In the genomic region with DNA sequence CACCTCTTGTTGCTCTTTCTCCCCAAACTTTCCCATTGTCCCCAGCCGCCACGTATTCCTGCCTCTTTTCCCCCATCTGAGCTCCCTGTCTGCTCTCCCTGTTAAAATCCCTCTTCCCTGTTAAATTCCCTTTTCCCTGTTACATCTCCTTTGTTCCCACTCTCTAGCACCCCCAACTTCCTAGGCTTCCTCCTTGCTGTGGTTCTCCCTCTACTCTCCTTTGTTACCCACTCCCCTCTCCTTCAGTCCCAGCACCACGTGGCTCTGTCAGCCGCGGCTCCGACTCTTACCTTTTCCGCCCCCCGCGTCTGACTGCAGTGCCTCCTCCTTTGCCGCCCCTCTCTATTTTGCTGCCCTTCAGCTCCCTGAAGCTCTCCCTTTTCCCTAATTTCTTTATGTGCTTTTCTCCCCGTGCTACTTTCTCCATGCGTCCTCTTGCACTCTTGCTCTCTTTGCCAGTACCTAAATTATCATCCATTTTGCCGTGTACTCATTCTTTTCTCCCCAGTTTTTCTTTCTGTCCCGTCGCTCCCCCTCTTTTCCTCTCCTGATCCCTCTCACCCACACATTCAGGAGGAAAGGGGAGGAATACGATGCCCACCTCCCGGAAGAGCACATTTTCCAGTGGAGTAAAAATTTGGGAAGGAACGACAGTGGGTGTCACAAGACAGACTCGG, we compare ENCODE assay signal across 8 cellular contexts. TPM values are rescaled to one million over a fixed set of nuclear protein-coding genes. Genes with fewer than 3 reads are reported as not detected.
DNase-seq lines count a peak whose midpoint lies in the region; ATAC-seq, FAIRE-seq and TF ChIP-seq lines count a peak whose summit lies in the region.

No MANE protein-coding gene starts in this region.

- H4K20me1 ChIP-seq in PC-3 (ENCODE audit: low read length): no peaks in the 10 kb centered on the region
- H4K20me1 ChIP-seq in K562 (replicated peaks; ENCODE audit: control insufficient read depth, insufficient read depth, low read length): no peaks in the 10 kb centered on the region

- peaks cover 19 to 21% of the 10 kb centered on the region in 2 donors for H3K36me3 Mint-ChIP-seq in CD4-positive, alpha-beta memory T cell

- intact Hi-C loops in CD4-positive, alpha-beta memory T cell (cut with micrococcal nuclease): loop anchor here (1.0 kb wide), 3 partner anchors 33 to 610 kb away; a partner anchor contains a TSS
- intact Hi-C loops in PC-3 (cut with micrococcal nuclease) (loop anchor here (1.0 kb wide), 2 partner anchors 51 to 99 kb away; no protein-coding TSS in a partner anchor), K562 (cut with micrococcal nuclease) (loop anchor here (1.0 kb wide), 1 partner anchor 100 kb away; no protein-coding TSS in a partner anchor)

- peaks cover 4% of the 10 kb centered on the region for H3K36me3 ChIP-seq in CD4-positive, alpha-beta memory T cell (ENCODE audit: insufficient read depth, low read length)
- H3K36me3 ChIP-seq in PC-3 (ENCODE audit: low read depth, low read length) (peaks cover 37% of the 10 kb centered on the region), K562 (ENCODE audit: control insufficient read depth, insufficient read depth, low read length) (0 out of 3 replicates have a peak, but pooled peaks cover 7% of the 10 kb centered on the region)

- H3K79me2 ChIP-seq in PC-3 (ENCODE audit: low read length): peaks cover 24% of the 10 kb centered on the region
- H3K79me2 ChIP-seq in K562 (ENCODE audit: control insufficient read depth, insufficient read depth, low read length): peaks cover 49% of the 10 kb centered on the region

- peak overlapping the region; percentile 95 for H2AFZ ChIP-seq in PC-3 (ENCODE audit: low read length)
- H2AFZ ChIP-seq in K562 (ENCODE audit: low read depth, low read length): peak overlapping the region; percentile 88

- peaks cover 0 to 7% of the 10 kb centered on the region in 2 donors for H3K9me3 ChIP-seq in CD4-positive, alpha-beta memory T cell (ENCODE audit: control insufficient read depth in 1 of 2, low read length in 2 of 2)
- H3K9me3 ChIP-seq in PC-3 (ENCODE audit: low read length) (peaks cover 48% of the 10 kb centered on the region), K562 (replicated peaks; ENCODE audit: control insufficient read depth, insufficient read depth, low read depth, low read length) (peaks cover 19% of the 10 kb centered on the region)

- no peak for DNase-seq in CD4-positive, alpha-beta memory T cell
- DNase-seq in HK-2 (ENCODE audit: unreplicated experiment) (peak; percentile 40), PC-3 (peak; percentile 29), K562 (ENCODE audit: extremely low read depth in 1 of 4, low spot score in 3 of 4) (peak; percentile 44 to 69 (median 48)), islet precursor cell (peak; percentile 61)
- DNase-seq in stimulated activated CD4-positive, alpha-beta T cell treated with anti-CD3 and anti-CD28 coated beads, Interleukin-12 subunit alpha, Interleukin-12 subunit beta, amount 100 ng/mL, for 48 hours (ENCODE audit: low read depth in 2 of 3, low spot score in 1 of 3): peak in 2 of 3 donors; percentile 3 to 20

- H3K27me3 Mint-ChIP-seq in CD4-positive, alpha-beta memory T cell: no peaks in the 10 kb centered on the region

- in situ Hi-C loops in K562 (cut with MboI): no loop called here

- H3K27ac ChIP-seq in CD4-positive, alpha-beta memory T cell (ENCODE audit: low read depth, low read length): peak overlapping the region; percentile 75
- H3K27ac ChIP-seq in PC-3 (ENCODE audit: low read length) (peak overlapping the region; percentile 81), K562 (ENCODE audit: extremely low read depth, low read depth, low read length) (peak overlapping the region; percentile 93)

- TF ChIP-seq EP300 in K562 (IDR thresholded peaks at IDR 0.05; ENCODE audit: low read length): no peak

- CTCF ChIA-PET in CD4-positive, alpha-beta memory T cell (lab: Charles Lee; ENCODE audit: partially characterized antibody): interaction anchor here (0.7 to 5.4 kb wide), 7 partner anchors 33 to 102 kb away, joined by 3 to 68 read pairs (median 7); a partner anchor contains a TSS
- CTCF ChIA-PET in PC-3 (lab: Charles Lee): interaction anchor here (0.6 kb wide), 1 partner anchor 51 kb away, joined by 4 read pairs; a partner anchor contains a TSS
- CTCF ChIA-PET in K562 (lab: Yijun Ruan, JAX; ENCODE audit: low intra/inter-chr PET ratio): interaction anchor here (0.8 kb wide), 2 partner anchors 97 to 99 kb away, joined by 3 to 6 read pairs; no protein-coding TSS in a partner anchor

- H3K4me3 ChIP-seq in CD4-positive, alpha-beta memory T cell (ENCODE audit: low read length in 2 of 2): peak overlapping the region; percentile 72 to 75
- H3K4me3 ChIP-seq in PC-3 (ENCODE audit: low read length) (peak overlapping the region; percentile 91), K562 (peak overlapping the region; percentile 76)

- peaks cover 18% of the 10 kb centered on the region for H3K4me1 ChIP-seq in CD4-positive, alpha-beta memory T cell (ENCODE audit: insufficient read depth, low read length)
- peaks cover 7% of the 10 kb centered on the region; the same call in 1 of the 2 replicates for H3K4me1 ChIP-seq in PC-3 (ENCODE audit: insufficient read depth, low read length)
- H3K4me1 ChIP-seq in K562 (replicated peaks in 1 of 2; ENCODE audit: control insufficient read depth in 2 of 2, insufficient read depth in 2 of 2, low read length in 2 of 2): peaks cover 12% of the 10 kb centered on the region in 2 experiments; a peak in 4 of 5 replicates

- H3K27me3 ChIP-seq in CD4-positive, alpha-beta memory T cell (ENCODE audit: insufficient read depth, low read length): no peaks in the 10 kb centered on the region
- H3K27me3 ChIP-seq in PC-3 (ENCODE audit: low read length): no peaks in the 10 kb centered on the region
- H3K27me3 ChIP-seq in K562 (ENCODE audit: control insufficient read depth in 2 of 2, insufficient read depth in 2 of 2, low read length in 2 of 2): no peaks in the 10 kb centered on the region

- H3K4me2 ChIP-seq in PC-3 (ENCODE audit: low read length) (peak overlapping the region; percentile 94), K562 (ENCODE audit: insufficient read depth, low read length) (peak overlapping the region; percentile 99)

- peak overlapping the region; percentile 90 to 98 (median 96) for H3K4me3 Mint-ChIP-seq in CD4-positive, alpha-beta memory T cell

- H3K9ac ChIP-seq in PC-3 (ENCODE audit: low read length) (peak overlapping the region; percentile 92), K562 (ENCODE audit: insufficient read depth in 1 of 2, low read depth in 2 of 2, low read length in 2 of 2) (peak overlapping the region; percentile 98)

- TF ChIP-seq CTCF in PC-3 (conservative IDR thresholded peaks at IDR 0.05; ENCODE audit: low read depth, low read length): no peak
- TF ChIP-seq CTCF in K562 (IDR thresholded peaks at IDR 0.05 in 2 of 3, conservative IDR thresholded peaks at IDR 0.05 in 1 of 3; ENCODE audit: insufficient read depth in 2 of 3, low read depth in 1 of 3, low read length in 3 of 3): no peak

- peak; percentile 23 for FAIRE-seq in K562 (lab: Jason Lieb, UNC)

- 0% methylated on average over 17 of the region's 19 CpGs for WGBS in K562 (ENCODE audit: insufficient coverage, low coverage, missing lambda C conversion rate)

- no peaks in the 10 kb centered on the region for H3K9me2 ChIP-seq in PC-3 (replicated peaks; ENCODE audit: low read length)

- H3F3A ChIP-seq in PC-3 (ENCODE audit: low read length, unreplicated experiment): no peaks in the 10 kb centered on the region

- peaks cover 0 to 45% (median 13%) of the 10 kb centered on the region in 8 donors for H3K9me3 Mint-ChIP-seq in CD4-positive, alpha-beta memory T cell

- H3K27ac Mint-ChIP-seq in CD4-positive, alpha-beta memory T cell: peak overlapping the region; percentile 91 to 98 (median 94)

- POLR2A ChIA-PET in CD4-positive, alpha-beta memory T cell (lab: Charles Lee; ENCODE audit: partially characterized antibody): interaction anchor here (1.2 to 4.2 kb wide), 4 partner anchors 33 to 98 kb away, joined by 5 to 40 read pairs (median 20); a partner anchor contains a TSS
- POLR2A ChIA-PET in PC-3 (lab: Charles Lee; ENCODE audit: unreplicated experiment): interaction anchor here (0.5 to 0.6 kb wide), 2 partner anchors 31 to 51 kb away, joined by 3 read pairs; a partner anchor contains a TSS
- POLR2A ChIA-PET in K562 (lab: Yijun Ruan, JAX): no interaction called here

- BruUV-seq in PC-3 (replicated peaks; lab: Mats Ljungman, UMichigan) (no TSS peak), K562 (replicated peaks; lab: Mats Ljungman, UMichigan) (no TSS peak)

- no peaks in the 10 kb centered on the region for H3K9me1 ChIP-seq in K562 (ENCODE audit: control insufficient read depth, insufficient read depth, low read length)

- TF ChIP-seq POLR2A in K562 (conservative IDR thresholded peaks at IDR 0.05): no peak; the same call in 1 of the 2 replicates

- H3K4me1 Mint-ChIP-seq in CD4-positive, alpha-beta memory T cell: peaks cover 23 to 41% (median 29%) of the 10 kb centered on the region in 4 donors

- TF ChIP-seq RAD21 in K562 (CRISPR knock-in tag; conservative IDR thresholded peaks at IDR 0.05 in 1 of 2, IDR thresholded peaks at IDR 0.05 in 1 of 2): no peak

- ATAC-seq in PC-3 (peak; percentile 16; the same call in 1 of the 2 replicates), K562 (peak; percentile 68), HG03457 (IDR thresholded peaks at IDR 0.05; ENCODE audit: unreplicated experiment) (no peak), GM18907 (IDR thresholded peaks at IDR 0.05; ENCODE audit: unreplicated experiment) (no peak)

RNA-seq across cellular contexts. Expression of a gene that starts 1.0 kb away (rescaled TPM):
- total RNA-seq in CD4-positive, alpha-beta memory T cell: 10 to 100 TPM; 18.6 to 19.0 TPM
- polyA plus RNA-seq in CD4-positive, alpha-beta memory T cell: 1 to 10 TPM in 1 of 2 donors, under 1 TPM in 1; 0.69 to 7.2 TPM
- total RNA-seq in PC-3 (2014; rRNA removed): 3.7 and 3.9 TPM in 2 replicates
- 9.9 and 32.8 TPM in 2 replicates for total RNA-seq in K562 (2011; cell fraction: chromatin; rRNA removed; ENCODE audit: low replicate concordance)
- 5.2 and 7.9 TPM in 2 replicates for total RNA-seq in K562 (2011; cell fraction: nucleolus; rRNA removed)
- total RNA-seq in K562 (2011; cell fraction: nucleoplasm; rRNA removed): 8.8 and 10.0 TPM in 2 replicates
- total RNA-seq in K562 (2014; rRNA removed): 4.7 and 4.9 TPM in 2 replicates
- 13.0 and 16.1 TPM in 2 replicates for total RNA-seq in K562 (2014; rRNA removed; fragmentation: Illumina TruSeq; extraction: Trizol)
- total RNA-seq in K562 (2015; rRNA removed; fragmentation: Illumina TruSeq; extraction: Trizol): 10.9 and 11.1 TPM in 2 replicates
- total RNA-seq in K562 (2021): 9.4 and 9.6 TPM in 2 replicates
- polyA plus RNA-seq in K562 (2011; rRNA removed): 6.7 and 6.9 TPM in 2 replicates
- 1.6 and 2.6 TPM in 2 replicates for polyA plus RNA-seq in K562 (2011; cell fraction: cytosol; rRNA removed)
- 5.0 and 5.3 TPM in 2 replicates for polyA plus RNA-seq in K562 (2011; cell fraction: nucleus; rRNA removed)
- 7.7 and 8.3 TPM in 2 replicates for polyA plus RNA-seq in K562 (2012)
- polyA plus RNA-seq in K562 (2014; fragmentation: Illumina TruSeq; extraction: Trizol): 9.2 and 11.2 TPM in 2 replicates
- polyA plus RNA-seq in K562 (2014; fragmentation: Nextera tagmentation; extraction: Ambion mirVana): 1 to 10 TPM; 3.4 to 6.5 TPM
- 3.7 and 5.0 TPM in 2 replicates for polyA plus RNA-seq in K562 (2014; rRNA removed)
- polyA minus RNA-seq in K562 (2011; rRNA and poly(A)+ RNA removed): 17.9 and 25.4 TPM in 2 replicates
- 6.1 and 9.4 TPM in 2 replicates for polyA minus RNA-seq in K562 (2011; cell fraction: cytosol; rRNA and poly(A)+ RNA removed)
- polyA minus RNA-seq in K562 (2011; cell fraction: nucleus; rRNA and poly(A)+ RNA removed): 5.9 and 15.7 TPM in 2 replicates

RNA-seq across cellular contexts. Expression of a gene that starts 32.7 kb away (rescaled TPM):
- total RNA-seq in CD4-positive, alpha-beta memory T cell: 10 to 100 TPM; 47.2 to 54.7 TPM
- 10 to 100 TPM in 1 of 2 donors, 1 to 10 TPM in 1; 4.6 to 18.2 TPM for polyA plus RNA-seq in CD4-positive, alpha-beta memory T cell
- total RNA-seq in PC-3 (2014; rRNA removed): 2.6 and 8.0 TPM in 2 replicates
- 0.97 TPM in 1 of 2 replicates, not detected in the other for total RNA-seq in K562 (2011; cell fraction: chromatin; rRNA removed; ENCODE audit: low replicate concordance)
- total RNA-seq in K562 (2011; cell fraction: nucleolus; rRNA removed): not detected in 2 replicates
- total RNA-seq in K562 (2011; cell fraction: nucleoplasm; rRNA removed): 0.15 and 0.69 TPM in 2 replicates
- 0.20 and 0.50 TPM in 2 replicates for total RNA-seq in K562 (2014; rRNA removed)
- total RNA-seq in K562 (2014; rRNA removed; fragmentation: Illumina TruSeq; extraction: Trizol): 0.19 and 0.69 TPM in 2 replicates
- total RNA-seq in K562 (2015; rRNA removed; fragmentation: Illumina TruSeq; extraction: Trizol): 0.15 and 0.65 TPM in 2 replicates
- total RNA-seq in K562 (2021): 0.51 and 0.78 TPM in 2 replicates
- not detected in 2 replicates for polyA plus RNA-seq in K562 (2011; rRNA removed)
- polyA plus RNA-seq in K562 (2011; cell fraction: cytosol; rRNA removed): 0.21 TPM in 1 of 2 replicates, not detected in the other
- polyA plus RNA-seq in K562 (2011; cell fraction: nucleus; rRNA removed): 0.18 TPM in 1 of 2 replicates, not detected in the other
- 0.68 and 1.7 TPM in 2 replicates for polyA plus RNA-seq in K562 (2012)
- polyA plus RNA-seq in K562 (2014; fragmentation: Illumina TruSeq; extraction: Trizol): 0.67 and 1.1 TPM in 2 replicates
- polyA plus RNA-seq in K562 (2014; fragmentation: Nextera tagmentation; extraction: Ambion mirVana): under 1 TPM; 0.24 to 0.64 TPM
- polyA plus RNA-seq in K562 (2014; rRNA removed): not detected in 2 replicates
- polyA minus RNA-seq in K562 (2011; rRNA and poly(A)+ RNA removed): 0.06 TPM in 1 of 2 replicates, not detected in the other
- not detected in 2 replicates for polyA minus RNA-seq in K562 (2011; cell fraction: cytosol; rRNA and poly(A)+ RNA removed)
- not detected in 2 replicates for polyA minus RNA-seq in K562 (2011; cell fraction: nucleus; rRNA and poly(A)+ RNA removed)

RNA-seq across cellular contexts. Expression of a gene that starts 43.2 kb away (rescaled TPM):
- 10 to 100 TPM; 48.0 to 56.0 TPM for total RNA-seq in CD4-positive, alpha-beta memory T cell
- 1 to 10 TPM; 2.3 to 5.0 TPM for polyA plus RNA-seq in CD4-positive, alpha-beta memory T cell
- total RNA-seq in PC-3 (2014; rRNA removed): 11.6 and 15.0 TPM in 2 replicates
- total RNA-seq in K562 (2011; cell fraction: chromatin; rRNA removed; ENCODE audit: low replicate concordance): 29.3 and 113 TPM in 2 replicates
- 15.5 and 20.5 TPM in 2 replicates for total RNA-seq in K562 (2011; cell fraction: nucleolus; rRNA removed)
- 31.7 and 32.9 TPM in 2 replicates for total RNA-seq in K562 (2011; cell fraction: nucleoplasm; rRNA removed)
- total RNA-seq in K562 (2014; rRNA removed): 5.5 and 8.2 TPM in 2 replicates
- 16.4 and 17.1 TPM in 2 replicates for total RNA-seq in K562 (2014; rRNA removed; fragmentation: Illumina TruSeq; extraction: Trizol)
- 11.7 and 12.4 TPM in 2 replicates for total RNA-seq in K562 (2015; rRNA removed; fragmentation: Illumina TruSeq; extraction: Trizol)
- 10.1 and 11.0 TPM in 2 replicates for total RNA-seq in K562 (2021)
- 11.1 and 13.5 TPM in 2 replicates for polyA plus RNA-seq in K562 (2011; rRNA removed)
- 6.8 and 6.9 TPM in 2 replicates for polyA plus RNA-seq in K562 (2011; cell fraction: cytosol; rRNA removed)
- 20.7 and 23.8 TPM in 2 replicates for polyA plus RNA-seq in K562 (2011; cell fraction: nucleus; rRNA removed)
- 6.1 and 13.4 TPM in 2 replicates for polyA plus RNA-seq in K562 (2012)
- 11.9 and 12.2 TPM in 2 replicates for polyA plus RNA-seq in K562 (2014; fragmentation: Illumina TruSeq; extraction: Trizol)
- polyA plus RNA-seq in K562 (2014; fragmentation: Nextera tagmentation; extraction: Ambion mirVana): 1 to 10 TPM; 3.1 to 5.4 TPM
- polyA plus RNA-seq in K562 (2014; rRNA removed): 5.1 and 8.3 TPM in 2 replicates
- polyA minus RNA-seq in K562 (2011; rRNA and poly(A)+ RNA removed): 20.7 and 24.7 TPM in 2 replicates
- polyA minus RNA-seq in K562 (2011; cell fraction: cytosol; rRNA and poly(A)+ RNA removed): 9.6 and 12.1 TPM in 2 replicates
- polyA minus RNA-seq in K562 (2011; cell fraction: nucleus; rRNA and poly(A)+ RNA removed): 10.4 and 17.8 TPM in 2 replicates

RNA-seq across cellular contexts. Expression of a gene that starts 51.1 kb away (rescaled TPM):
- total RNA-seq in CD4-positive, alpha-beta memory T cell: 100 to 1,000 TPM; 166 to 175 TPM
- 100 to 1,000 TPM; 179 to 185 TPM for polyA plus RNA-seq in CD4-positive, alpha-beta memory T cell
- total RNA-seq in PC-3 (2014; rRNA removed) (336 and 427 TPM in 2 replicates), K562 (2014; rRNA removed) (70.1 and 109 TPM in 2 replicates), K562 (2014; rRNA removed; fragmentation: Illumina TruSeq; extraction: Trizol) (57.1 and 82.6 TPM in 2 replicates), K562 (2015; rRNA removed; fragmentation: Illumina TruSeq; extraction: Trizol) (60.4 and 62.8 TPM in 2 replicates), K562 (2021) (203 and 211 TPM in 2 replicates)
- 81.8 and 144 TPM in 2 replicates for total RNA-seq in K562 (2011; cell fraction: chromatin; rRNA removed; ENCODE audit: low replicate concordance)
- 101 and 118 TPM in 2 replicates for total RNA-seq in K562 (2011; cell fraction: nucleolus; rRNA removed)
- total RNA-seq in K562 (2011; cell fraction: nucleoplasm; rRNA removed): 97.3 and 106 TPM in 2 replicates
- polyA plus RNA-seq in K562 (2011; rRNA removed) (76.1 and 136 TPM in 2 replicates), K562 (2014; fragmentation: Illumina TruSeq; extraction: Trizol) (151 and 153 TPM in 2 replicates), K562 (2014; fragmentation: Nextera tagmentation; extraction: Ambion mirVana) (10 to 100 TPM; 10.1 to 16.0 TPM), K562 (2014; rRNA removed) (64.3 and 73.6 TPM in 2 replicates)
- polyA plus RNA-seq in K562 (2011; cell fraction: cytosol; rRNA removed): 94.5 and 135 TPM in 2 replicates
- polyA plus RNA-seq in K562 (2011; cell fraction: nucleus; rRNA removed): 73.6 and 105 TPM in 2 replicates
- polyA plus RNA-seq in K562 (2012): 164 and 276 TPM in 2 replicates
- 119 and 129 TPM in 2 replicates for polyA minus RNA-seq in K562 (2011; rRNA and poly(A)+ RNA removed)
- 148 and 155 TPM in 2 replicates for polyA minus RNA-seq in K562 (2011; cell fraction: cytosol; rRNA and poly(A)+ RNA removed)
- polyA minus RNA-seq in K562 (2011; cell fraction: nucleus; rRNA and poly(A)+ RNA removed): 49.5 and 68.0 TPM in 2 replicates

Comparison
In these comparisons a context has a peak if more than half of its experiments do, and no peak if none do; other contexts are left out.
1. DNase-seq: peak in HK-2 (single experiment), PC-3 (single experiment), K562 (4 of 4), islet precursor cell (single experiment) and stimulated activated CD4-positive, alpha-beta T cell treated with anti-CD3 and anti-CD28 coated beads, Interleukin-12 subunit alpha, Interleukin-12 subunit beta, amount 100 ng/mL, for 48 hours (2 of 3); none in CD4-positive, alpha-beta memory T cell (0 of 5).
2. ATAC-seq: peak in PC-3 (single experiment) and K562 (single experiment); none in HG03457 (single experiment) and GM18907 (single experiment).
3. Peak in every context shown above with its lines, with median percentiles within 50 percentile points of each other: H3K27ac ChIP-seq and H3K4me3 ChIP-seq.